1 cellular context compared by ENCODE assay signal in genomic region chr1:152162826-152163463, GRCh38.
TF ChIP-seq lines count a peak whose summit lies in the region.

No MANE protein-coding gene starts in this region.

TF ChIP-seq in A549, 52 proteins besides CTCF, POLR2A, EP300 and RAD21 (continued from another document):
- TF ChIP-seq SMC3 (IDR thresholded peaks at IDR 0.05) = no peak
